ENCODE assay signal across 8 cellular contexts in genomic region chr11:65506316-65506769, GRCh38. TPM values are rescaled to one million over a fixed set of nuclear protein-coding genes. Genes with fewer than 3 reads are reported as not detected.
DNase-seq lines count a peak whose midpoint lies in the region; ATAC-seq and TF ChIP-seq lines count a peak whose summit lies in the region.

No MANE protein-coding gene starts in this region.

- H3K9me3 ChIP-seq in colonic mucosa = no peaks in the 10 kb centered on the region
- H3K9me3 ChIP-seq in ovary = no peaks in the 10 kb centered on the region

- H3K4me1 ChIP-seq in colonic mucosa (peaks cover 2% of the 10 kb centered on the region), ovary (ENCODE audit: insufficient read depth) (peaks cover 2% of the 10 kb centered on the region)

- H3K4me3 ChIP-seq in GM06990 (replicated peaks; ENCODE audit: low read depth, low read length) (peak overlapping the region; percentile 70), colonic mucosa (peak overlapping the region; percentile 66), ovary (peak overlapping the region; percentile 82)

- TF ChIP-seq CTCF in GM06990 (IDR thresholded peaks at IDR 0.05; ENCODE audit: insufficient read depth, low read length, poor library complexity, severe bottlenecking) (no peak), colonic mucosa (IDR thresholded peaks at IDR 0.05) (no peak), ovary (IDR thresholded peaks at IDR 0.05) (no peak)

- DNase-seq in GM06990 (ENCODE audit: extremely low read depth, insufficient read length) (no peak), LHCN-M2 (ENCODE audit: low read depth) (peak; percentile 19), colonic mucosa (no peak), ovary (no peak), NAMALWA (ENCODE audit: low spot score) (no peak), HPDE6-E6E7 (ENCODE audit: extremely low spot score) (no peak)

- intact Hi-C loops in colonic mucosa (cut with DNase I) = loop anchor here (5.0 kb wide), 1 partner anchor 34 kb away; no protein-coding TSS in a partner anchor
- intact Hi-C loops in ovary (cut with DNase I) = loop anchor here in 3 of 4 donors (5.0 kb wide), 2 partner anchors 34 to 124 kb away; partner anchors contain the start of gene SLC25A45 (in 1 of the 3)

- peaks cover 21% of the 10 kb centered on the region for H3K36me3 ChIP-seq in GM06990 (ENCODE audit: control insufficient read depth, insufficient read depth, low read length)
- peaks cover 9% of the 10 kb centered on the region for H3K36me3 ChIP-seq in colonic mucosa
- peaks cover 3% of the 10 kb centered on the region for H3K36me3 ChIP-seq in ovary

- H3K27me3 ChIP-seq in GM06990 (replicated peaks; ENCODE audit: control insufficient read depth, insufficient read depth, low read length) = no peaks in the 10 kb centered on the region
- H3K27me3 ChIP-seq in colonic mucosa = no peaks in the 10 kb centered on the region
- no peaks in the 10 kb centered on the region for H3K27me3 ChIP-seq in ovary

- ATAC-seq in GM21367 (IDR thresholded peaks at IDR 0.05; ENCODE audit: unreplicated experiment) (no peak), GM21360 (IDR thresholded peaks at IDR 0.05; ENCODE audit: unreplicated experiment) (no peak)

- peak overlapping the region; percentile 54 to 100 for H3K9ac ChIP-seq in colonic mucosa (ENCODE audit: low read depth in 2 of 2, low read length in 2 of 2)

- H3K27ac ChIP-seq in colonic mucosa (peak overlapping the region; percentile 99), ovary (peak overlapping the region; percentile 82 to 91)

- TF ChIP-seq EP300 in ovary (IDR thresholded peaks at IDR 0.05) = no peak

- WGBS in ovary, 3 donors = 27 to 29% (median 29%) methylated on average over 4 of the region's 4 CpGs

- no peak for TF ChIP-seq POLR2A in ovary (IDR thresholded peaks at IDR 0.05)

RNA-seq across cellular contexts. Expression of gene MALAT1, which starts 7.5 kb away (rescaled TPM):
- total RNA-seq in LHCN-M2 (2014; rRNA removed) = 1,575 and 2,461 TPM in 2 replicates
- polyA plus RNA-seq in LHCN-M2 (2012) = 343 TPM
- 1,000 to 10,000 TPM; 4,716 to 6,071 TPM for total RNA-seq in colonic mucosa
- over 10,000 TPM in 4 of 7 donors, 1,000 to 10,000 TPM in 3; 4,813 to 13,132 (median 10,519) TPM for total RNA-seq in ovary
- 100 to 1,000 TPM; 396 to 616 TPM for polyA plus RNA-seq in ovary

RNA-seq across cellular contexts. Expression of gene SCYL1, which starts 18.5 kb away (rescaled TPM):
- total RNA-seq in LHCN-M2 (2014; rRNA removed) (104 and 113 TPM in 2 replicates), colonic mucosa (10 to 100 TPM; 59.2 to 84.1 TPM), ovary (100 to 1,000 TPM in 1 of 7 donors, 10 to 100 TPM in 6; 59.0 to 118 (median 96.2) TPM)
- 81.2 TPM for polyA plus RNA-seq in LHCN-M2 (2012)
- 10 to 100 TPM; 11.7 to 71.6 TPM for polyA plus RNA-seq in ovary

RNA-seq across cellular contexts. Expression of gene LTBP3, which starts 51.8 kb away (rescaled TPM):
- total RNA-seq in LHCN-M2 (2014; rRNA removed) (17.1 and 27.3 TPM in 2 replicates), colonic mucosa (10 to 100 TPM; 27.3 to 31.1 TPM), ovary (100 to 1,000 TPM; 143 to 292 (median 198) TPM)
- 13.1 TPM for polyA plus RNA-seq in LHCN-M2 (2012)
- 100 to 1,000 TPM in 1 of 2 donors, 10 to 100 TPM in 1; 35.9 to 130 TPM for polyA plus RNA-seq in ovary
